Comparison of ENCODE assay signal across 27 cellular contexts in genomic region chr17:17228521-17229279, GRCh38. TPM values are rescaled to one million over a fixed set of nuclear protein-coding genes. Genes with fewer than 3 reads are reported as not detected.
DNase-seq lines count a peak whose midpoint lies in the region; ATAC-seq and FAIRE-seq lines count a peak whose summit lies in the region.
"Had no signal": no experiment of that assay in that cellular context is flagged by ENCODE, and none has a peak within 500 bp of the region (broad histone marks: within the 10 kb centered on the region; RNA-seq: fewer than 3 reads in every experiment).

No MANE protein-coding gene starts in this region.

- POLR2A ChIA-PET in naive thymus-derived CD8-positive, alpha-beta T cell (lab: Charles Lee), result no interaction called here

- peaks cover 38% of the 10 kb centered on the region for H3K36me3 Mint-ChIP-seq in central memory CD8-positive, alpha-beta T cell (ENCODE audit: insufficient read depth)
- H3K36me3 Mint-ChIP-seq in stimulated activated effector memory CD8-positive, alpha-beta T cell treated with anti-CD3 and anti-CD28 coated beads, Interleukin-12 subunit alpha, Interleukin-12 subunit beta, amount 100 ng/mL, for 72 hours, result peaks cover 88% of the 10 kb centered on the region
- H3K36me3 Mint-ChIP-seq in T-helper 2 cell treated with Interferon-gamma antibody and Interleukin-4, amounts not matched to agents 5 μg/mL and 100 μg/mL, for 36 hours (ENCODE audit: low read depth), result peaks cover 42% of the 10 kb centered on the region
- peaks cover 4 to 87% (median 14%) of the 10 kb centered on the region in 3 donors for H3K36me3 Mint-ChIP-seq in naive thymus-derived CD8-positive, alpha-beta T cell
- H3K36me3 Mint-ChIP-seq: activated naive CD8-positive, alpha-beta T cell had no signal

- peak overlapping the region; percentile 71 for H3K27ac Mint-ChIP-seq in central memory CD8-positive, alpha-beta T cell (ENCODE audit: low read depth)
- H3K27ac Mint-ChIP-seq in stimulated activated effector memory CD8-positive, alpha-beta T cell treated with anti-CD3 and anti-CD28 coated beads, Interleukin-12 subunit alpha, Interleukin-12 subunit beta, amount 100 ng/mL, for 72 hours, result peak overlapping the region; percentile 44
- H3K27ac Mint-ChIP-seq in T-helper 2 cell treated with Interferon-gamma antibody and Interleukin-4, amounts not matched to agents 5 μg/mL and 100 μg/mL, for 36 hours, result no peak overlapping the region
- H3K27ac Mint-ChIP-seq in naive thymus-derived CD8-positive, alpha-beta T cell, result peak overlapping the region in 4 of 10 donors; percentile 32 to 76 (median 67)
- H3K27ac Mint-ChIP-seq: activated naive CD8-positive, alpha-beta T cell; dendritic cell treated with granulocyte-macrophage colony-stimulating factor and Interleukin-4, amounts not matched to agents 40 ng/mL and 50 ng/mL, for 4 days had no signal

- no peak for DNase-seq in HTR-8/SVneo (ENCODE audit: insufficient read length, low spot score)
- DNase-seq in central memory CD8-positive, alpha-beta T cell (ENCODE audit: low spot score in 2 of 2), result no peak
- no peak for DNase-seq in stimulated activated effector memory CD8-positive, alpha-beta T cell treated with anti-CD3 and anti-CD28 coated beads, Interleukin-12 subunit alpha, Interleukin-12 subunit beta, amount 100 ng/mL, for 72 hours (ENCODE audit: low spot score in 2 of 2)
- DNase-seq in T-helper 2 cell treated with Interferon-gamma antibody and Interleukin-4, amounts not matched to agents 5 μg/mL and 100 μg/mL, for 36 hours (ENCODE audit: low spot score), result no peak
- no peak for DNase-seq in activated CD8-positive, alpha-beta memory T cell treated with anti-CD3 and anti-CD28 coated beads for 24 hours
- no peak for DNase-seq in naive thymus-derived CD8-positive, alpha-beta T cell
- DNase-seq: activated CD8-positive, alpha-beta T cell treated with anti-CD3 and anti-CD28 coated beads for 36 hours; activated T-cell treated with anti-CD3 and anti-CD28 coated beads, Interleukin-2, amount 50 U/mL, for 4 hours; AML-193; COR-L47; EL; GM23248; NCI-H146; NCI-H2171 treated with DMSO at 0.1 percent for 48 hours; NCI-H69; retina; SIG-M5; stimulated activated naive CD8-positive, alpha-beta T cell treated with anti-CD3 and anti-CD28 coated beads, Interleukin-15, Interleukin-2, amounts not matched to agents 100 U/mL and 50 U/mL, for 24 hours had no signal

- no peaks in the 10 kb centered on the region for H3K9me3 Mint-ChIP-seq in central memory CD8-positive, alpha-beta T cell
- no peaks in the 10 kb centered on the region for H3K9me3 Mint-ChIP-seq in stimulated activated effector memory CD8-positive, alpha-beta T cell treated with anti-CD3 and anti-CD28 coated beads, Interleukin-12 subunit alpha, Interleukin-12 subunit beta, amount 100 ng/mL, for 72 hours
- no peaks in the 10 kb centered on the region for H3K9me3 Mint-ChIP-seq in T-helper 2 cell treated with Interferon-gamma antibody and Interleukin-4, amounts not matched to agents 5 μg/mL and 100 μg/mL, for 36 hours
- no peaks in the 10 kb centered on the region for H3K9me3 Mint-ChIP-seq in naive thymus-derived CD8-positive, alpha-beta T cell
- H3K9me3 Mint-ChIP-seq: activated CD8-positive, alpha-beta T cell treated with anti-CD3 and anti-CD28 coated beads for 36 hours; activated T-cell treated with anti-CD3 and anti-CD28 coated beads, Interleukin-2, amount 50 U/mL, for 4 hours; dendritic cell treated with granulocyte-macrophage colony-stimulating factor and Interleukin-4, amounts not matched to agents 40 ng/mL and 50 ng/mL, for 4 days had no signal

- no peaks in the 10 kb centered on the region for H3K27me3 ChIP-seq in layer of hippocampus (ENCODE audit: control insufficient read depth, insufficient read depth, low read length)
- H3K27me3 ChIP-seq: gastroesophageal sphincter, upper lobe of left lung had no signal

- peak; percentile 42 for FAIRE-seq in HTR-8/SVneo (lab: Jason Lieb, UNC)
- FAIRE-seq: GM18507 had no signal

- no peak for ATAC-seq in central memory CD8-positive, alpha-beta T cell (replicated peaks; ENCODE audit: extremely low read depth, poor library complexity, severe bottlenecking)
- peak; percentile 28 for ATAC-seq in stimulated activated effector memory CD8-positive, alpha-beta T cell treated with anti-CD3 and anti-CD28 coated beads, Interleukin-12 subunit alpha, Interleukin-12 subunit beta, amount 100 ng/mL, for 72 hours
- no peak for ATAC-seq in GM21528 (IDR thresholded peaks at IDR 0.05; ENCODE audit: low FRiP score, unreplicated experiment)
- ATAC-seq in naive thymus-derived CD8-positive, alpha-beta T cell, result no peak
- ATAC-seq: activated CD8-positive, alpha-beta T cell treated with anti-CD3 and anti-CD28 coated beads for 36 hours; activated T-cell treated with anti-CD3 and anti-CD28 coated beads, Interleukin-2, amount 50 U/mL, for 4 hours; stimulated activated naive CD8-positive, alpha-beta T cell treated with anti-CD3 and anti-CD28 coated beads, Interleukin-15, Interleukin-2, amounts not matched to agents 100 U/mL and 50 U/mL, for 24 hours had no signal

- H3K27ac ChIP-seq in layer of hippocampus (ENCODE audit: low read depth, low read length), result peak overlapping the region; percentile 15
- H3K27ac ChIP-seq: epithelial cell of prostate, gastroesophageal sphincter, GM23248, upper lobe of left lung had no signal

- no peaks in the 10 kb centered on the region for H3K27me3 Mint-ChIP-seq in central memory CD8-positive, alpha-beta T cell
- H3K27me3 Mint-ChIP-seq in T-helper 2 cell treated with Interferon-gamma antibody and Interleukin-4, amounts not matched to agents 5 μg/mL and 100 μg/mL, for 36 hours (ENCODE audit: low read depth), result no peaks in the 10 kb centered on the region
- no peaks in the 10 kb centered on the region for H3K27me3 Mint-ChIP-seq in naive thymus-derived CD8-positive, alpha-beta T cell
- H3K27me3 Mint-ChIP-seq: activated CD8-positive, alpha-beta T cell treated with anti-CD3 and anti-CD28 coated beads for 36 hours; activated naive CD8-positive, alpha-beta T cell; dendritic cell treated with granulocyte-macrophage colony-stimulating factor and Interleukin-4, amounts not matched to agents 40 ng/mL and 50 ng/mL, for 4 days had no signal

- no peak overlapping the region for H3K4me3 Mint-ChIP-seq in central memory CD8-positive, alpha-beta T cell
- H3K4me3 Mint-ChIP-seq in stimulated activated effector memory CD8-positive, alpha-beta T cell treated with anti-CD3 and anti-CD28 coated beads, Interleukin-12 subunit alpha, Interleukin-12 subunit beta, amount 100 ng/mL, for 72 hours, result no peak overlapping the region
- no peak overlapping the region for H3K4me3 Mint-ChIP-seq in T-helper 2 cell treated with Interferon-gamma antibody and Interleukin-4, amounts not matched to agents 5 μg/mL and 100 μg/mL, for 36 hours
- H3K4me3 Mint-ChIP-seq in naive thymus-derived CD8-positive, alpha-beta T cell, result peak overlapping the region in 1 of 10 donors; percentile 41
- H3K4me3 Mint-ChIP-seq: activated CD8-positive, alpha-beta T cell treated with anti-CD3 and anti-CD28 coated beads for 36 hours; activated naive CD8-positive, alpha-beta T cell; activated T-cell treated with anti-CD3 and anti-CD28 coated beads, Interleukin-2, amount 50 U/mL, for 4 hours; dendritic cell treated with granulocyte-macrophage colony-stimulating factor and Interleukin-4, amounts not matched to agents 40 ng/mL and 50 ng/mL, for 4 days had no signal

- H3K4me1 Mint-ChIP-seq in central memory CD8-positive, alpha-beta T cell, result peaks cover 5% of the 10 kb centered on the region
- peaks cover 12% of the 10 kb centered on the region for H3K4me1 Mint-ChIP-seq in stimulated activated effector memory CD8-positive, alpha-beta T cell treated with anti-CD3 and anti-CD28 coated beads, Interleukin-12 subunit alpha, Interleukin-12 subunit beta, amount 100 ng/mL, for 72 hours
- H3K4me1 Mint-ChIP-seq in T-helper 2 cell treated with Interferon-gamma antibody and Interleukin-4, amounts not matched to agents 5 μg/mL and 100 μg/mL, for 36 hours (ENCODE audit: low read depth), result no peaks in the 10 kb centered on the region
- H3K4me1 Mint-ChIP-seq in naive thymus-derived CD8-positive, alpha-beta T cell, result peaks cover 0 to 15% (median 12%) of the 10 kb centered on the region in 4 donors

RNA-seq across cellular contexts. Expression of gene FLCN, which starts 8.3 kb away (rescaled TPM):
- 10 to 100 TPM; 63.9 to 70.6 TPM for total RNA-seq in naive thymus-derived CD8-positive, alpha-beta T cell
- polyA plus RNA-seq in naive thymus-derived CD8-positive, alpha-beta T cell, result 1 to 10 TPM; 3.1 to 4.9 (median 4.8) TPM

RNA-seq across cellular contexts. Expression of gene PLD6, which starts 22.6 kb away (rescaled TPM):
- total RNA-seq in naive thymus-derived CD8-positive, alpha-beta T cell, result 10 to 100 TPM; 12.2 to 13.1 TPM
- polyA plus RNA-seq in naive thymus-derived CD8-positive, alpha-beta T cell, result 1 to 10 TPM; 6.6 to 9.8 (median 8.2) TPM
- total RNA-seq: OCI-LY7 had no signal

RNA-seq across cellular contexts. Expression of gene COPS3, which starts 52.3 kb away (rescaled TPM):
- total RNA-seq in naive thymus-derived CD8-positive, alpha-beta T cell, result 10 to 100 TPM; 46.5 to 47.7 TPM
- polyA plus RNA-seq in naive thymus-derived CD8-positive, alpha-beta T cell, result 10 to 100 TPM; 76.6 to 98.0 (median 81.2) TPM
